Comparison of ENCODE assay signal across 8 cellular contexts in genomic region chr3:101779047-101779807, GRCh38. TPM values are rescaled to one million over a fixed set of nuclear protein-coding genes. Genes with fewer than 3 reads are reported as not detected.
DNase-seq lines count a peak whose midpoint lies in the region; ATAC-seq and TF ChIP-seq lines count a peak whose summit lies in the region.

Gene NXPE3 (plus strand): TSS chr3:101779211. CDS start chr3:101785597, 6,386 bp downstream.

- peaks cover 3% of the 10 kb centered on the region for H3K36me3 Mint-ChIP-seq in neural crest cell (ENCODE audit: low read depth)

- H3F3A ChIP-seq in Loucy (ENCODE audit: low read depth): no peaks in the 10 kb centered on the region

- no peaks in the 10 kb centered on the region for H3K27me3 Mint-ChIP-seq in neural crest cell (ENCODE audit: low read depth)

- peak; percentile 91 for ATAC-seq in RWPE2 (ENCODE audit: low read depth)

- H3K27ac Mint-ChIP-seq in neural crest cell (ENCODE audit: unreplicated experiment): peak within 1 kb of the TSS; percentile 81

- H3K36me3 ChIP-seq in H7 (replicated peaks; ENCODE audit: control insufficient read depth, insufficient read depth, low read length) (peaks cover 5% of the 10 kb centered on the region), Loucy (ENCODE audit: insufficient read depth, low read length) (no peaks in the 10 kb centered on the region; the same call in 1 of the 2 replicates), RWPE2 (ENCODE audit: low read depth) (peaks cover 23% of the 10 kb centered on the region), stomach smooth muscle (ENCODE audit: control insufficient read depth in 2 of 2, insufficient read depth in 2 of 2, low read length in 2 of 2) (peaks cover 9 to 10% of the 10 kb centered on the region in 2 donors)

- TF ChIP-seq CTCF in Loucy (conservative IDR thresholded peaks at IDR 0.05; ENCODE audit: low read length) (no peak), RWPE2 (IDR thresholded peaks at IDR 0.05; ENCODE audit: poor library complexity, severe bottlenecking) (no peak), fibroblast of villous mesenchyme (IDR thresholded peaks at IDR 0.05; ENCODE audit: insufficient read depth, low read depth, low read length) (no peak), neural crest cell (conservative IDR thresholded peaks at IDR 0.05) (no peak)

- H2AFZ ChIP-seq in Loucy (ENCODE audit: low read length): peak within 1 kb of the TSS; percentile 98

- H3K4me3 Mint-ChIP-seq in neural crest cell: peak within 1 kb of the TSS; percentile 93

- H4K20me1 ChIP-seq in Loucy (ENCODE audit: insufficient read depth, low read length, poor library complexity, severe bottlenecking): peaks cover 5% of the 10 kb centered on the region

- H3K9me2 ChIP-seq in Loucy (replicated peaks; ENCODE audit: low read depth, low read length): no peaks in the 10 kb centered on the region

- H3K9ac ChIP-seq in Loucy (ENCODE audit: low read depth, low read length, poor library complexity, severe bottlenecking) (peak within 1 kb of the TSS; percentile 72), stomach smooth muscle (ENCODE audit: low read length in 2 of 2) (peak within 1 kb of the TSS; percentile 65 to 89)

- peak within 1 kb of the TSS; percentile 83 for H3K4me2 ChIP-seq in Loucy (ENCODE audit: low read depth, low read length, poor library complexity, severe bottlenecking)

- no peaks in the 10 kb centered on the region for H3K9me3 Mint-ChIP-seq in neural crest cell

- DNase-seq in ELR (ENCODE audit: low read depth) (peak; percentile 86), H7 (peak; percentile 95), RWPE2 (ENCODE audit: low spot score) (peak; percentile 82), fibroblast of villous mesenchyme (ENCODE audit: low read depth) (peak; percentile 76), neural crest cell (ENCODE audit: low read depth, low spot score) (peak; percentile 85)
- peak; percentile 98 for DNase-seq in activated effector memory CD4-positive, alpha-beta T cell treated with anti-CD3 and anti-CD28 coated beads, Interleukin-2, amount 50 U/mL, for 16 hours

- H3K27me3 ChIP-seq in H7 (ENCODE audit: control insufficient read depth, insufficient read depth, low read length): no peaks in the 10 kb centered on the region; the same call in 1 of the 2 replicates
- no peaks in the 10 kb centered on the region for H3K27me3 ChIP-seq in Loucy (ENCODE audit: insufficient read depth, low read length, poor library complexity, severe bottlenecking)
- no peaks in the 10 kb centered on the region for H3K27me3 ChIP-seq in RWPE2 (ENCODE audit: insufficient read depth, poor library complexity, severe bottlenecking)
- H3K27me3 ChIP-seq in stomach smooth muscle (ENCODE audit: control insufficient read depth in 1 of 2, insufficient read depth in 2 of 2, low read length in 2 of 2): no peaks in the 10 kb centered on the region

- peaks cover 21% of the 10 kb centered on the region; the same call in 1 of the 2 replicates for H3K79me2 ChIP-seq in Loucy (ENCODE audit: insufficient read depth, low read length)

- H3K9me3 ChIP-seq in Loucy (ENCODE audit: insufficient read depth, low read depth, low read length) (no peaks in the 10 kb centered on the region), RWPE2 (ENCODE audit: severe bottlenecking) (no peaks in the 10 kb centered on the region), stomach smooth muscle (ENCODE audit: control insufficient read depth in 2 of 2, low read length in 2 of 2) (no peaks in the 10 kb centered on the region)

- H3K4me1 Mint-ChIP-seq in neural crest cell: peaks cover 27% of the 10 kb centered on the region

- H3K4me3 ChIP-seq in H7 (ENCODE audit: insufficient read depth, low read depth, low read length) (peak within 1 kb of the TSS; percentile 84), Loucy (ENCODE audit: low read length, poor library complexity, severe bottlenecking) (peak within 1 kb of the TSS; percentile 81), RWPE2 (ENCODE audit: severe bottlenecking) (peak within 1 kb of the TSS; percentile 82), fibroblast of villous mesenchyme (ENCODE audit: low read depth, low read length) (peak within 1 kb of the TSS; percentile 88), stomach smooth muscle (ENCODE audit: low read length in 2 of 2) (peak within 1 kb of the TSS; percentile 70 to 90)

- peaks cover 42% of the 10 kb centered on the region for H3K4me1 ChIP-seq in Loucy (ENCODE audit: insufficient read depth, low read length, poor library complexity, severe bottlenecking)
- H3K4me1 ChIP-seq in RWPE2 (ENCODE audit: insufficient read depth, poor library complexity, severe bottlenecking): peaks cover 10% of the 10 kb centered on the region
- H3K4me1 ChIP-seq in stomach smooth muscle (ENCODE audit: control insufficient read depth, insufficient read depth, low read length): peaks cover 15% of the 10 kb centered on the region

- H3K27ac ChIP-seq in RWPE2 (ENCODE audit: poor library complexity, severe bottlenecking) (peak within 1 kb of the TSS; percentile 24), stomach smooth muscle (ENCODE audit: low read length) (peak within 1 kb of the TSS; percentile 87)

RNA-seq across cellular contexts. Expression of gene NXPE3, which starts in this region (rescaled TPM):
- 5.6 and 5.7 TPM in 2 replicates for total RNA-seq in H7 (2014; rRNA removed; shearing (Covaris generic))
- 14.2 and 22.0 TPM in 2 replicates for total RNA-seq in fibroblast of villous mesenchyme
- total RNA-seq in neural crest cell: 23.0 and 25.7 TPM in 2 replicates

Comparison
In these comparisons a context has a peak if more than half of its experiments do, and no peak if none do; other contexts are left out.
1. Peak in every context shown above with its lines: DNase-seq, ATAC-seq, H3K4me3 ChIP-seq and H3K27ac ChIP-seq.